ENCODE assay signal across 14 cellular contexts in genomic region chr7:100929811-100930174, GRCh38. TPM values are rescaled to one million over a fixed set of nuclear protein-coding genes. Genes with fewer than 3 reads are reported as not detected.
"Had no signal": no experiment of that assay in that cellular context is flagged by ENCODE, and none has a peak within 500 bp of the region (broad histone marks: within the 10 kb centered on the region; RNA-seq: fewer than 3 reads in every experiment).

No MANE protein-coding gene starts in this region.

- H3K4me3 Mint-ChIP-seq: activated T-cell treated with anti-CD3 and anti-CD28 coated beads, Interleukin-2, amount 50 U/mL, for 4 hours; dendritic cell treated with granulocyte-macrophage colony-stimulating factor and Interleukin-4, amounts not matched to agents 40 ng/mL and 50 ng/mL, for 4 days; natural killer cell treated with Interleukin-12 subunit alpha and Interleukin-12 subunit beta and Interleukin-15 and Interleukin-18, amount 100 ng/mL, for 72 hours; stimulated activated naive CD8-positive, alpha-beta T cell treated with anti-CD3 and anti-CD28 coated beads, Interleukin-15, Interleukin-2, amounts not matched to agents 100 ng/mL and 50 ng/mL, for 24 hours had no signal

- DNase-seq: activated CD4-positive, alpha-beta T cell treated with anti-CD3 and anti-CD28 coated beads, Interleukin-2, amount 50 U/mL, for 4 hours; activated CD4-positive, CD25-positive, alpha-beta regulatory T cell treated with anti-CD3 and anti-CD28 coated beads, Interleukin-2, amount 50 U/mL, for 72 hours; activated effector memory CD4-positive, alpha-beta T cell treated with anti-CD3 and anti-CD28 coated beads, Interleukin-2, amount 50 U/mL, for 16 hours; activated T-cell treated with anti-CD3 and anti-CD28 coated beads, Interleukin-2, amount 50 U/mL, for 4 hours; cerebellar nuclear complex; stimulated activated CD4-positive, alpha-beta T cell treated with anti-CD3 and anti-CD28 coated beads, Interleukin-15, amount 100 ng/mL, for 24 hours; stimulated activated CD4-positive, alpha-beta T cell treated with anti-CD3 and anti-CD28 coated beads, Interleukin-4, amount 100 ng/mL, for 24 hours had no signal

- H3K9me3 Mint-ChIP-seq: natural killer cell treated with Interleukin-12 subunit alpha and Interleukin-12 subunit beta and Interleukin-15 and Interleukin-18, amount 100 ng/mL, for 72 hours had no signal

- H3K27ac Mint-ChIP-seq: activated naive CD4-positive, alpha-beta T cell treated with anti-CD3 and anti-CD28 coated beads, Interleukin-2, amount 50 U/mL, for 72 hours; dendritic cell treated with granulocyte-macrophage colony-stimulating factor and Interleukin-4, amounts not matched to agents 40 ng/mL and 50 ng/mL, for 4 days; natural killer cell treated with Interleukin-12 subunit alpha and Interleukin-12 subunit beta and Interleukin-15 and Interleukin-18, amount 100 ng/mL, for 72 hours; stimulated activated naive CD8-positive, alpha-beta T cell treated with anti-CD3 and anti-CD28 coated beads, Interleukin-15, Interleukin-2, amounts not matched to agents 100 ng/mL and 50 ng/mL, for 24 hours had no signal

- ATAC-seq: activated naive CD4-positive, alpha-beta T cell treated with anti-CD3 and anti-CD28 coated beads, Interleukin-2, amount 50 U/mL, for 72 hours; activated T-cell treated with anti-CD3 and anti-CD28 coated beads, Interleukin-2, amount 50 U/mL, for 4 hours; natural killer cell treated with Interleukin-12 subunit alpha and Interleukin-12 subunit beta and Interleukin-15 and Interleukin-18, amount 100 ng/mL, for 72 hours had no signal

RNA-seq across cellular contexts. Expression of gene MUC3A, which starts 19.5 kb away (rescaled TPM):
- total RNA-seq: natural killer cell treated with Interleukin-12 subunit alpha and Interleukin-12 subunit beta and Interleukin-15 and Interleukin-18, amount 100 ng/mL, for 72 hours; T-helper 2 cell treated with Interferon-gamma antibody and Interleukin-4, amounts not matched to agents 100 ng/mL and 5 ng/mL, for 36 hours had no signal

RNA-seq across cellular contexts. Expression of gene MUC12, which starts 39.6 kb away (rescaled TPM):
- total RNA-seq: natural killer cell treated with Interleukin-12 subunit alpha and Interleukin-12 subunit beta and Interleukin-15 and Interleukin-18, amount 100 ng/mL, for 72 hours; renal cortical epithelial cell; temporal lobe had no signal
